Comparison of ENCODE assay signal across 10 cellular contexts in genomic region chr6:142374965-142375733, GRCh38.
A peak's percentile ranks its signal among the peaks of the same experiment; 100 is the strongest.
DNase-seq lines count a peak whose midpoint lies in the region; ATAC-seq, FAIRE-seq and TF ChIP-seq lines count a peak whose summit lies in the region.
"Had no signal": no experiment of that assay in that cellular context is flagged by ENCODE, and none has a peak within 500 bp of the region (broad histone marks: within the 10 kb centered on the region; RNA-seq: fewer than 3 reads in every experiment).

No MANE protein-coding gene starts in this region.

- no TSS peak for BruUV-seq in Panc1 (replicated peaks; lab: Mats Ljungman, UMichigan)

- no peaks in the 10 kb centered on the region for H3K27me3 ChIP-seq in Panc1 (ENCODE audit: control insufficient read depth, insufficient read depth, low read length)
- no peaks in the 10 kb centered on the region for H3K27me3 ChIP-seq in pancreas

- in situ Hi-C loops in G401 (cut with HindIII; ENCODE audit: low sequenced_read_pairs) (no loop called here), Panc1 (cut with HindIII; ENCODE audit: low pct_unique_long_range_greater_than_20kb, low sequenced_read_pairs) (no loop called here)

- H3K27ac Mint-ChIP-seq in T-cell = no peak overlapping the region

- POLR2A ChIA-PET in Panc1 (lab: Charles Lee) (interaction anchor here (1.0 to 1.4 kb wide), 4 partner anchors 12 to 74 kb away, joined by 5 to 6 read pairs (median 5); no protein-coding TSS in a partner anchor), T-cell (lab: Charles Lee) (interaction anchor here in 1 of 2 donors (0.6 kb wide), 1 partner anchor 1315 kb away, joined by 3 read pairs; no protein-coding TSS in a partner anchor)

- no peaks in the 10 kb centered on the region for H3K4me1 Mint-ChIP-seq in T-cell

- no peak for FAIRE-seq in pancreas (lab: Jason Lieb, UNC)

- no peak overlapping the region for H3K4me3 Mint-ChIP-seq in T-cell

- H3K36me3 Mint-ChIP-seq in T-cell = no peaks in the 10 kb centered on the region

- H3K27ac ChIP-seq in Panc1 (ENCODE audit: low read length) = peak overlapping the region; percentile 100
- peak overlapping the region in 1 of 4 donors; percentile 16 for H3K27ac ChIP-seq in pancreas
- H3K27ac ChIP-seq: coronary artery had no signal

- WGBS in pancreas, 2 donors = 22 to 25% methylated on average over 4 of the region's 4 CpGs

- DNase-seq in G401 (ENCODE audit: low spot score) (peak; percentile 7), Panc1 (ENCODE audit: low read depth, low spot score) (peak; percentile 81), fibroblast of pulmonary artery (ENCODE audit: low read depth) (peak; percentile 85), pancreas (no peak), SK-N-DZ (ENCODE audit: low spot score) (no peak), amygdala (lab: John Stamatoyannopoulos, UW) (no peak), T-cell (no peak)
- DNase-seq: NK-92 treated with Interleukin-12 subunit alpha and Interleukin-12 subunit beta, amount 100 ng/mL, for 24 hours had no signal

- TF ChIP-seq CTCF in Panc1 (IDR thresholded peaks at IDR 0.05) = no peak
- TF ChIP-seq CTCF in fibroblast of pulmonary artery (IDR thresholded peaks at IDR 0.05; ENCODE audit: low read length, missing control alignments) = no peak
- no peak for TF ChIP-seq CTCF in pancreas (IDR thresholded peaks at IDR 0.05)

- ATAC-seq in Panc1 (peak; percentile 84), pancreas (peak; percentile 72 to 85 (median 76)), HG03571 (IDR thresholded peaks at IDR 0.05; ENCODE audit: unreplicated experiment) (no peak), T-cell (replicated peaks in 1 of 4) (no peak)

- H3K27me3 Mint-ChIP-seq in T-cell = peaks cover 2 to 6% of the 10 kb centered on the region in 2 donors

- peaks cover 90% of the 10 kb centered on the region for H3K4me1 ChIP-seq in Panc1 (ENCODE audit: control insufficient read depth, insufficient read depth, low read length)
- H3K4me1 ChIP-seq in pancreas = peaks cover 7 to 28% (median 24%) of the 10 kb centered on the region in 3 donors

- peak overlapping the region in 1 of 2 experiments; percentile 14; a peak in 2 of 4 replicates for H3K4me3 ChIP-seq in Panc1 (ENCODE audit: low read depth in 2 of 2, low read length in 2 of 2)
- no peak overlapping the region for H3K4me3 ChIP-seq in fibroblast of pulmonary artery (replicated peaks; ENCODE audit: low read depth, low read length)
- no peak overlapping the region for H3K4me3 ChIP-seq in pancreas
- H3K4me3 ChIP-seq: coronary artery had no signal

- H3K9me3 Mint-ChIP-seq in T-cell = no peaks in the 10 kb centered on the region

- intact Hi-C loops in Panc1 (cut with micrococcal nuclease; ENCODE audit: unreplicated experiment) (loop anchor here (5.0 kb wide), 1 partner anchor 53 kb away; no protein-coding TSS in a partner anchor), pancreas (cut with DNase I) (no loop called here)

- no peaks in the 10 kb centered on the region for H3K9me3 ChIP-seq in Panc1 (ENCODE audit: control insufficient read depth, insufficient read depth, low read depth, low read length)
- H3K9me3 ChIP-seq in pancreas = no peaks in the 10 kb centered on the region

- H3K36me3 ChIP-seq in Panc1 (ENCODE audit: control insufficient read depth, insufficient read depth, low read length) = peaks cover 14% of the 10 kb centered on the region; the same call in 1 of the 2 replicates
- H3K36me3 ChIP-seq in pancreas = no peaks in the 10 kb centered on the region

- CTCF ChIA-PET in Panc1 (lab: Charles Lee) = interaction anchor here (1.1 kb wide), 1 partner anchor 20 kb away, joined by 5 read pairs; no protein-coding TSS in a partner anchor
- CTCF ChIA-PET in T-cell (lab: Charles Lee) = no interaction called here

Comparison
In these comparisons a context has a peak if more than half of its experiments do, and no peak if none do; other contexts are left out.
1. DNase-seq: peak in G401 (single experiment), Panc1 (single experiment) and fibroblast of pulmonary artery (single experiment); none in pancreas (0 of 6), SK-N-DZ (single experiment), amygdala (0 of 56) and T-cell (0 of 34).
2. ATAC-seq: peak in Panc1 (single experiment) and pancreas (4 of 4); none in HG03571 (single experiment) and T-cell (0 of 4).